ENCODE assay signal across 8 cellular contexts in genomic region chr19:36418287-36419001, GRCh38. TPM values are rescaled to one million over a fixed set of nuclear protein-coding genes. Genes with fewer than 3 reads are reported as not detected.
DNase-seq lines count a peak whose midpoint lies in the region; ATAC-seq, FAIRE-seq and TF ChIP-seq lines count a peak whose summit lies in the region.

ZFP82 (minus strand) TSS chr19:36418644; CDS start chr19:36409789, 8,855 bp downstream.

- peak within 1 kb of the TSS; percentile 53 to 77 (median 66) for H3K27ac ChIP-seq in pancreas
- H3K27ac ChIP-seq in thymus (ENCODE audit: low read depth): peak within 1 kb of the TSS; percentile 88

- TF ChIP-seq RAD21 in Ishikawa (IDR thresholded peaks at IDR 0.05; ENCODE audit: low read depth): no peak

- TF ChIP-seq EP300 in Ishikawa (IDR thresholded peaks at IDR 0.05; ENCODE audit: borderline replicate concordance): no peak

- no peak for TF ChIP-seq CTCF in pancreas (IDR thresholded peaks at IDR 0.05)

- in situ Hi-C loops in SK-MEL-5 (cut with HindIII; ENCODE audit: low pct_unique_long_range_greater_than_20kb, low sequenced_read_pairs): no loop called here

- H3K4me3 ChIP-seq in pancreas: peak within 1 kb of the TSS; percentile 52 to 69 (median 63)
- H3K4me3 ChIP-seq in thymus (ENCODE audit: low read length): peak within 1 kb of the TSS; percentile 92

- 1 to 2% methylated on average over 68 to 70 of the region's 70 CpGs for WGBS in pancreas, 2 donors
- under 1% methylated on average over 70 of the region's 70 CpGs for WGBS in thymus

- H3K9me3 ChIP-seq in pancreas: no peaks in the 10 kb centered on the region
- H3K9me3 ChIP-seq in thymus (ENCODE audit: control insufficient read depth): peaks cover 9% of the 10 kb centered on the region

- H3K4me1 ChIP-seq in pancreas (peaks cover 0 to 3% (median 0%) of the 10 kb centered on the region in 3 donors), thymus (ENCODE audit: control insufficient read depth, insufficient read depth, low read length) (peaks cover 9% of the 10 kb centered on the region)

- H3K36me3 Mint-ChIP-seq in activated naive CD4-positive, alpha-beta T cell treated with anti-CD3 and anti-CD28 coated beads, Interleukin-2, amount 50 U/mL, for 72 hours: peaks cover 44 to 64% of the 10 kb centered on the region in 2 donors

- H3K27me3 ChIP-seq in pancreas (no peaks in the 10 kb centered on the region), thymus (ENCODE audit: control insufficient read depth, insufficient read depth) (peaks cover 12% of the 10 kb centered on the region)

- ATAC-seq in GM19468 (IDR thresholded peaks at IDR 0.05; ENCODE audit: extremely low read depth, unreplicated experiment): peak; percentile 61
- peak; percentile 90 to 91 for ATAC-seq in activated naive CD4-positive, alpha-beta T cell treated with anti-CD3 and anti-CD28 coated beads, Interleukin-2, amount 50 U/mL, for 72 hours
- peak; percentile 99 for ATAC-seq in Right ventricle myocardium superior (ENCODE audit: poor library complexity)
- peak; percentile 96 to 98 (median 97) for ATAC-seq in pancreas

- DNase-seq in CD1c-positive myeloid dendritic cell (ENCODE audit: extremely low spot score) (peak; percentile 81), SK-MEL-5 (ENCODE audit: low read depth, low spot score) (peak; percentile 72), Right ventricle myocardium superior (peak; percentile 92), pancreas (peak; percentile 64 to 89 (median 72))
- peak; percentile 73 to 86 for DNase-seq in activated naive CD4-positive, alpha-beta T cell treated with anti-CD3 and anti-CD28 coated beads, Interleukin-2, amount 50 U/mL, for 72 hours (ENCODE audit: low spot score in 2 of 2)

- intact Hi-C loops in Right ventricle myocardium superior (cut with DNase I): no loop called here
- intact Hi-C loops in pancreas (cut with DNase I): no loop called here

- H3K36me3 ChIP-seq in pancreas (no peaks in the 10 kb centered on the region), thymus (ENCODE audit: control insufficient read depth, insufficient read depth) (no peaks in the 10 kb centered on the region)

- H3K27ac Mint-ChIP-seq in activated naive CD4-positive, alpha-beta T cell treated with anti-CD3 and anti-CD28 coated beads, Interleukin-2, amount 50 U/mL, for 72 hours: peak within 1 kb of the TSS; percentile 95 to 97

- H3K9me3 Mint-ChIP-seq in activated naive CD4-positive, alpha-beta T cell treated with anti-CD3 and anti-CD28 coated beads, Interleukin-2, amount 50 U/mL, for 72 hours: peaks cover 10 to 24% of the 10 kb centered on the region in 2 donors

- no peak for FAIRE-seq in pancreas (lab: Jason Lieb, UNC)

TF ChIP-seq in Ishikawa, 13 proteins besides CTCF, POLR2A, EP300 and RAD21:
- TF ChIP-seq NFIC (IDR thresholded peaks at IDR 0.05) (no peak), TEAD4 (IDR thresholded peaks at IDR 0.05) (no peak), USF1 (IDR thresholded peaks at IDR 0.05) (0 out of 2 replicates have a peak, but pooled peaks have one; percentile 4), CREB1 (IDR thresholded peaks at IDR 0.05; ENCODE audit: low read depth) (no peak), REST (IDR thresholded peaks at IDR 0.05; ENCODE audit: low read depth) (no peak), EGR1 (IDR thresholded peaks at IDR 0.05) (no peak), MAX (IDR thresholded peaks at IDR 0.05) (peak; percentile 45; the same call in 1 of the 2 replicates), YY1 (IDR thresholded peaks at IDR 0.05; ENCODE audit: low read depth) (no peak), TAF1 (IDR thresholded peaks at IDR 0.05; ENCODE audit: low read depth) (peak; percentile 21; the same call in 1 of the 2 replicates), TCF12 (IDR thresholded peaks at IDR 0.05; ENCODE audit: low read depth) (0 out of 2 replicates have a peak, but pooled peaks have one; percentile 18), FOXM1 (IDR thresholded peaks at IDR 0.05; ENCODE audit: borderline replicate concordance, low read depth) (no peak), ZBTB7A (IDR thresholded peaks at IDR 0.05; ENCODE audit: low read depth) (no peak), CEBPB (IDR thresholded peaks at IDR 0.05) (no peak)
TF ChIP-seq in Ishikawa: peak in this region for 4.

RNA-seq across cellular contexts. Expression of gene ZFP82, which starts in this region (rescaled TPM):
- total RNA-seq in SK-MEL-5 (2014; rRNA removed; shearing (Covaris generic)): 3.6 and 3.9 TPM in 2 replicates
- polyA plus RNA-seq in SK-MEL-5 (2015; cell fraction: cytosol; rRNA removed): 1.8 and 2.0 TPM in 2 replicates
- 1.7 and 3.4 TPM in 2 replicates for polyA plus RNA-seq in SK-MEL-5 (2015; cell fraction: nucleus; rRNA removed)
- 1 to 10 TPM; 3.5 to 5.0 TPM for total RNA-seq in activated naive CD4-positive, alpha-beta T cell treated with anti-CD3 and anti-CD28 coated beads, Interleukin-2, amount 50 U/mL, for 72 hours
- total RNA-seq in Right ventricle myocardium superior (4.8 TPM), pancreas (1 to 10 TPM in 5 of 6 donors, under 1 TPM in 1; 0.79 to 3.8 (median 1.2) TPM)
- polyA plus RNA-seq in pancreas (1 to 10 TPM; 1.1 to 2.7 TPM), thymus (5.7 TPM)

Comparison
In these comparisons a context has a peak if more than half of its experiments do, and no peak if none do; other contexts are left out.
1. Peak in every context shown above with its lines: DNase-seq, ATAC-seq, H3K4me3 ChIP-seq and H3K27ac ChIP-seq.